8 cellular contexts compared by ENCODE assay signal in the genomic region with DNA sequence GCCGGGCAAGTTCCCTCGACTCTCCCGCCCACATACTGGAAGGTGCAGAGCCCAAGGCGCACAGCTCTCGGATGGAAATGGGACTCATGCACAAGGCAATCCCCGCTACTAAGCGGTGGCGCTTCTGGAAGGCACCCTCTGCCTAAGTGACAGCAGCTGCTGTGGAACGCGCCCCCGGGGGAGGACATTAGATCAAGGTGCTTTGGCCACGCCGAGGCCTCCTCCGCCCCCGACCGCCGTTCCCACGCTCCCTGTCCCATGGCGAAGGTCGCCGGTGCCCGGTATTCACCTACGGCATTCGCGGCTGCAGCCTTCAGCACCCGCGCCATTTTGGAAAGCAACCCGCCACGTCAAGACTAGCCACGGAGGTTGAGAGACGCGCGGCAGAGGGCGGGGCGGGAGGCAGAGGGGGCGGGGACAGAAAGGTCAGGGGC.
DNase-seq lines count a peak whose midpoint lies in the region; TF ChIP-seq lines count a peak whose summit lies in the region.

A gene (minus strand): TSS at position 339 of the 434 bp plus-strand sequence. CDS start 10 bp downstream, at position 329.

- peak within 1 kb of the TSS; percentile 89 to 97 for H3K4me3 ChIP-seq in muscle layer of colon (ENCODE audit: low read depth in 1 of 2, low read length in 2 of 2)

- peak within 1 kb of the TSS; percentile 92 for H3K9ac ChIP-seq in muscle layer of colon (ENCODE audit: low read length)

- H3K4me1 ChIP-seq in muscle layer of colon (ENCODE audit: insufficient read depth, low read length): peaks cover 26% of the 10 kb centered on the region

- peak within 1 kb of the TSS; percentile 92 for H3K27ac ChIP-seq in muscle layer of colon (ENCODE audit: low read depth, low read length)

- no peaks in the 10 kb centered on the region for H3K9me3 ChIP-seq in muscle layer of colon (ENCODE audit: low read length)

- peak; percentile 73 for DNase-seq in COR-L47 (lab: John Stamatoyannopoulos, UW)
- peak; percentile 85 for DNase-seq in GM20000 (ENCODE audit: low spot score)
- DNase-seq in HS-27A (ENCODE audit: low read depth): peak; percentile 46
- peak; percentile 84 to 90 for DNase-seq in NOMO-1 (lab: John Stamatoyannopoulos, UW; ENCODE audit: unreplicated experiment in 2 of 2)
- DNase-seq in activated CD8-positive, alpha-beta memory T cell treated with anti-CD3 and anti-CD28 coated beads, Interleukin-2, amount 50 U/mL, for 24 hours (ENCODE audit: extremely low read depth): peak; percentile 66
- peak; percentile 73 for DNase-seq in epidermal melanocyte (ENCODE audit: insufficient read length, low spot score)
- DNase-seq in stimulated activated CD8-positive, alpha-beta memory T cell treated with anti-CD3 and anti-CD28 coated beads, Interleukin-7, amount 100 ng/mL, for 4 hours (ENCODE audit: low read depth in 2 of 2): peak; percentile 78 to 82

- peaks cover 11% of the 10 kb centered on the region for H3K36me3 ChIP-seq in muscle layer of colon (ENCODE audit: insufficient read depth, low read length)

- no peaks in the 10 kb centered on the region for H3K27me3 ChIP-seq in muscle layer of colon (ENCODE audit: control insufficient read depth in 1 of 2, insufficient read depth in 2 of 2, low read length in 2 of 2)

- TF ChIP-seq CTCF in GM20000 (IDR thresholded peaks at IDR 0.05; ENCODE audit: extremely low read depth, missing control alignments): no peak

Comparison
In these comparisons a context has a peak if more than half of its experiments do, and no peak if none do; other contexts are left out.
1. Peak in every context shown above with its lines: DNase-seq, H3K4me3 ChIP-seq and H3K27ac ChIP-seq.